Comparison of ENCODE assay signal across 18 cellular contexts in the genomic region with DNA sequence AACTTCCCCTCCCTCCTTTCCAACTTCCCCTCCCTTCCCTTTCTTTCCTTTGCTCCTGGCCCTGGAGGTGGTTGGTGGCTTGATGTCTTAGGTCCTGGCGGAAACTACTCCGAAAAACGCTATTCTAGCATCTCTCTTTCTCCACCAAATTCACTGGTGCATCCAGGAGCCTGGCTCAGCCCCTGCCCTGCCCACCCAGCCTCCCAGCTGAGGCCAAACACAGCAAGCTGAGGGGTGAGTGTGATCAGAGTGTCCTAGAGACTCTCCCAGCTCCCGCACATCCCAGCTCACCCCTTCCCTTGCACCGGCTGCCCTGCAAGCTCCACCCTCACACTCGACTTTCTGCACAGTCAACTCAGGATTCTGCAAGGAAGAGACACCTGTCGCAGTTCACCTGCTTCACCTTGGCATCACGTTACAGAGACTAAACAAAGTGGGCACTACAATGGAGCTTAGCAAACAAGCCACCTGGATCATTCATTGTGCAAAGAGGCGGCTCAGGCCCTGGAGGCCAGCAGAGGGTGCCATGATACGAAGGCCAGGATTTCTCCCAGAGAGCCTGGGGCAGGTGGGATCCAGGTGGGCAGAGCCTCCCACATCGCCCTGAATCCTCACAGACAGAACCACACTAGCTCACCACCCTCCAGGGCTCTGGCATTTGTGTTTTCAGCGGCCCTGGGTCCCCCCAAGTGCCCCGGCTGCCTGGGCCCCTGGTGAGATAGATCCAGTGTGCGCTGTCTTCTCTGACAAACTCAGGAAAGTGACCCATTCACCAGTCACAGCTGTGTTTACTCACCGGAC.
DNase-seq lines count a peak whose midpoint lies in the region; ATAC-seq and TF ChIP-seq lines count a peak whose summit lies in the region.
"Had no signal": no experiment of that assay in that cellular context is flagged by ENCODE, and none has a peak within 500 bp of the region (broad histone marks: within the 10 kb centered on the region; RNA-seq: fewer than 3 reads in every experiment).

No MANE protein-coding gene starts in this region.

- H3K36me3 ChIP-seq in neural progenitor cell (no peaks in the 10 kb centered on the region), mesendoderm (ENCODE audit: control insufficient read depth, insufficient read depth, low read length) (no peaks in the 10 kb centered on the region)
- H3K36me3 ChIP-seq: adrenal gland, heart left ventricle, suprapubic skin had no signal

- H3K4ac ChIP-seq in H9 (ENCODE audit: low read depth, low read length) (no peak overlapping the region), mesendoderm (ENCODE audit: low read depth, low read length) (no peak overlapping the region)

- H3K23ac ChIP-seq in H9 (ENCODE audit: insufficient read length, low read depth, low read length) (no peak overlapping the region), mesendoderm (ENCODE audit: low read length) (no peak overlapping the region)

- DNase-seq in H9 (no peak), NCI-H2029 treated with DMSO at 0.1 percent for 48 hours (lab: John Stamatoyannopoulos, UW) (peak; percentile 92), NCI-H748 (lab: John Stamatoyannopoulos, UW; ENCODE audit: unreplicated experiment) (peak; percentile 98), neural progenitor cell (ENCODE audit: low spot score) (no peak), COLO829 (ENCODE audit: low spot score) (no peak), Right ventricle myocardium inferior (ENCODE audit: missing footprints) (no peak), mesendoderm (no peak)
- DNase-seq: activated B cell treated with CpG ODN at 0.5 μM for 24 hours; adrenal gland; CD8-positive, alpha-beta memory T cell; HFFc6; kidney glomerular epithelial cell; NCI-H82; stimulated activated CD4-positive, alpha-beta T cell treated with anti-CD3 and anti-CD28 coated beads, Interleukin-4, amount 100 ng/mL, for 24 hours; T-helper 1 cell had no signal

- H2BK120ac ChIP-seq in H9 (ENCODE audit: low read depth, low read length, poor library complexity, severe bottlenecking) (no peak overlapping the region), mesendoderm (ENCODE audit: low read depth, low read length) (no peak overlapping the region)

- intact Hi-C loops in Right ventricle myocardium inferior (cut with DNase I) = no loop called here

- H3K27me3 ChIP-seq in H9 (ENCODE audit: insufficient read depth, low read length) (no peaks in the 10 kb centered on the region), neural progenitor cell (no peaks in the 10 kb centered on the region), mesendoderm (ENCODE audit: insufficient read depth, low read length, poor library complexity) (no peaks in the 10 kb centered on the region)
- H3K27me3 ChIP-seq: adrenal gland had no signal

- no peak overlapping the region for H4K91ac ChIP-seq in H9 (ENCODE audit: insufficient read length, low read depth, low read length)

- H3K27ac Mint-ChIP-seq in H9 = peak overlapping the region in 1 of 3 experiments; percentile 89; a peak in 1 of 7 replicates
- no peak overlapping the region for H3K27ac Mint-ChIP-seq in neural progenitor cell
- H3K27ac Mint-ChIP-seq in activated T-helper 17 cell treated with anti-CD3 and anti-CD28 coated beads, Interleukin-2, amount 50 U/mL, for 72 hours = no peak overlapping the region
- H3K27ac Mint-ChIP-seq: activated B cell treated with CpG ODN at 0.5 μM for 24 hours, HFFc6 had no signal

- no peaks in the 10 kb centered on the region for H3K79me1 ChIP-seq in H9 (ENCODE audit: insufficient read depth, low read depth, low read length, poor library complexity, severe bottlenecking)
- H3K79me1 ChIP-seq in mesendoderm (ENCODE audit: low read length) = no peaks in the 10 kb centered on the region

- H3K9ac ChIP-seq in H9 (ENCODE audit: extremely low read depth, insufficient read length, low read length) (no peak overlapping the region), neural progenitor cell (no peak overlapping the region), mesendoderm (ENCODE audit: low read length) (no peak overlapping the region)

- no peak overlapping the region for H2BK12ac ChIP-seq in H9 (ENCODE audit: insufficient read length, low read depth, low read length)

- H3F3A ChIP-seq in neural progenitor cell (ENCODE audit: low read depth) = no peaks in the 10 kb centered on the region

- H3K79me2 ChIP-seq in H9 (ENCODE audit: insufficient read depth, low read length) (no peaks in the 10 kb centered on the region), neural progenitor cell (ENCODE audit: low read depth) (no peaks in the 10 kb centered on the region), mesendoderm (ENCODE audit: control insufficient read depth, insufficient read depth, low read length) (no peaks in the 10 kb centered on the region)

- H3K18ac ChIP-seq in H9 (ENCODE audit: insufficient read length, low read depth, low read length) (no peak overlapping the region), mesendoderm (ENCODE audit: low read length) (no peak overlapping the region)

- H3K4me3 Mint-ChIP-seq in H9 (no peak overlapping the region), neural progenitor cell (no peak overlapping the region)
- no peak overlapping the region for H3K4me3 Mint-ChIP-seq in activated T-helper 17 cell treated with anti-CD3 and anti-CD28 coated beads, Interleukin-2, amount 50 U/mL, for 72 hours
- H3K4me3 Mint-ChIP-seq: activated B cell treated with CpG ODN at 0.5 μM for 24 hours; CD8-positive, alpha-beta memory T cell; HFFc6 had no signal

- no peak for ATAC-seq in Right ventricle myocardium inferior
- no peak for ATAC-seq in activated T-helper 17 cell treated with anti-CD3 and anti-CD28 coated beads, Interleukin-2, amount 50 U/mL, for 72 hours (replicated peaks)
- ATAC-seq: heart left ventricle had no signal

- no peak overlapping the region for H2BK20ac ChIP-seq in H9 (ENCODE audit: low read depth, low read length, poor library complexity, severe bottlenecking)

- peaks cover 3 to 12% (median 5%) of the 10 kb centered on the region in 3 experiments; a peak in 5 of 7 replicates for H3K36me3 Mint-ChIP-seq in H9 (ENCODE audit: insufficient read depth in 1 of 3, low read depth in 3 of 3)
- H3K36me3 Mint-ChIP-seq in neural progenitor cell = peaks cover 2% of the 10 kb centered on the region
- H3K36me3 Mint-ChIP-seq in activated T-helper 17 cell treated with anti-CD3 and anti-CD28 coated beads, Interleukin-2, amount 50 U/mL, for 72 hours (ENCODE audit: low read depth) = no peaks in the 10 kb centered on the region
- H3K36me3 Mint-ChIP-seq: CD8-positive, alpha-beta memory T cell had no signal

- H3K27ac ChIP-seq in H9 (ENCODE audit: insufficient read length, low read depth, low read length) = no peak overlapping the region
- no peak overlapping the region for H3K27ac ChIP-seq in neural progenitor cell
- H3K27ac ChIP-seq in mesendoderm (ENCODE audit: low read depth, low read length) = no peak overlapping the region
- H3K27ac ChIP-seq: adrenal gland, heart left ventricle, suprapubic skin had no signal

- H2BK5ac ChIP-seq in H9 (ENCODE audit: insufficient read length, low read length) (no peak overlapping the region), mesendoderm (ENCODE audit: low read length) (no peak overlapping the region)

- no peaks in the 10 kb centered on the region for H3K4me1 ChIP-seq in H9 (ENCODE audit: insufficient read depth, low read length)
- peaks cover 20% of the 10 kb centered on the region for H3K4me1 ChIP-seq in neural progenitor cell
- H3K4me1 ChIP-seq in mesendoderm (ENCODE audit: control insufficient read depth, low read depth, low read length) = no peaks in the 10 kb centered on the region
- H3K4me1 ChIP-seq: adrenal gland, heart left ventricle had no signal

- no peak overlapping the region for H4K8ac ChIP-seq in H9 (replicated peaks; ENCODE audit: insufficient read length, low read depth, low read length)
- no peak overlapping the region for H4K8ac ChIP-seq in mesendoderm (ENCODE audit: low read depth, low read length)

- H3K9me3 ChIP-seq in H9 (ENCODE audit: control insufficient read depth, low read depth, low read length) = no peaks in the 10 kb centered on the region
- H3K9me3 ChIP-seq in neural progenitor cell (ENCODE audit: low read depth) = no peaks in the 10 kb centered on the region
- H3K9me3 ChIP-seq: adrenal gland, heart left ventricle, suprapubic skin had no signal

- no peak overlapping the region for H2BK15ac ChIP-seq in H9 (ENCODE audit: low read depth, low read length)
- H2BK15ac ChIP-seq in mesendoderm (replicated peaks; ENCODE audit: low read depth) = no peak overlapping the region

- no peak overlapping the region for H3T11ph ChIP-seq in H9 (ENCODE audit: low read length)

- H3K23me2 ChIP-seq in H9 (ENCODE audit: insufficient read length, low read depth, low read length, poor library complexity, severe bottlenecking) = no peaks in the 10 kb centered on the region

- peaks cover 0 to 8% of the 10 kb centered on the region in 2 experiments; a peak in 3 of 5 replicates for H3K9me3 Mint-ChIP-seq in H9
- no peaks in the 10 kb centered on the region for H3K9me3 Mint-ChIP-seq in neural progenitor cell
- no peaks in the 10 kb centered on the region for H3K9me3 Mint-ChIP-seq in activated T-helper 17 cell treated with anti-CD3 and anti-CD28 coated beads, Interleukin-2, amount 50 U/mL, for 72 hours
- H3K9me3 Mint-ChIP-seq: activated B cell treated with CpG ODN at 0.5 μM for 24 hours had no signal

- H4K20me1 ChIP-seq in H9 (ENCODE audit: control insufficient read depth, insufficient read depth, insufficient read length) (no peaks in the 10 kb centered on the region), neural progenitor cell (ENCODE audit: low read depth) (no peaks in the 10 kb centered on the region)

- H3K27me3 Mint-ChIP-seq in H9 (ENCODE audit: low read depth) (peaks cover 2% of the 10 kb centered on the region; the same call in 1 of the 2 replicates), neural progenitor cell (ENCODE audit: insufficient read depth, low read depth) (peaks cover 4% of the 10 kb centered on the region)
- no peaks in the 10 kb centered on the region for H3K27me3 Mint-ChIP-seq in activated T-helper 17 cell treated with anti-CD3 and anti-CD28 coated beads, Interleukin-2, amount 50 U/mL, for 72 hours
- H3K27me3 Mint-ChIP-seq: activated B cell treated with CpG ODN at 0.5 μM for 24 hours; CD8-positive, alpha-beta memory T cell had no signal

- H2AK5ac ChIP-seq in H9 (ENCODE audit: insufficient read length, low read length) = no peak overlapping the region
- H2AK5ac ChIP-seq in mesendoderm (ENCODE audit: low read length) = no peak overlapping the region

- no peak overlapping the region for H3K14ac ChIP-seq in H9 (ENCODE audit: insufficient read depth, low read length)

- no peak overlapping the region for H3K4me3 ChIP-seq in neural progenitor cell
- no peak overlapping the region for H3K4me3 ChIP-seq in mesendoderm (ENCODE audit: low read length)
- H3K4me3 ChIP-seq: adrenal gland, heart left ventricle, suprapubic skin had no signal

- H3K56ac ChIP-seq in H9 (ENCODE audit: insufficient read length, low read depth, low read length) = no peak overlapping the region
- no peak overlapping the region for H3K56ac ChIP-seq in mesendoderm (ENCODE audit: low read length)

- H4K5ac ChIP-seq in H9 (ENCODE audit: insufficient read length, low read depth, low read length) = no peak overlapping the region
- H4K5ac ChIP-seq in mesendoderm (ENCODE audit: low read length) = no peak overlapping the region

- H3K4me2 ChIP-seq in H9 (ENCODE audit: insufficient read depth, insufficient read length, low read length) (no peak overlapping the region), neural progenitor cell (no peak overlapping the region), mesendoderm (ENCODE audit: low read length) (no peak overlapping the region)

- H2AFZ ChIP-seq in H9 (ENCODE audit: low read length) (no peak overlapping the region), neural progenitor cell (replicated peaks) (no peak overlapping the region)

- no CpG with 5 or more reads among the region's 15 CpGs for WGBS in H9 (ENCODE audit: extremely low coverage, insufficient read length, low lambda C conversion rate)
- no CpG with 5 or more reads among the region's 15 CpGs for whole genome bisulfite sequencing in mesendoderm (ENCODE audit: extremely low coverage, insufficient coverage, low lambda C conversion rate)

- peaks cover 25 to 40% of the 10 kb centered on the region in 2 experiments for H3K4me1 Mint-ChIP-seq in H9
- peaks cover 15% of the 10 kb centered on the region for H3K4me1 Mint-ChIP-seq in neural progenitor cell
- no peaks in the 10 kb centered on the region for H3K4me1 Mint-ChIP-seq in activated T-helper 17 cell treated with anti-CD3 and anti-CD28 coated beads, Interleukin-2, amount 50 U/mL, for 72 hours
- H3K4me1 Mint-ChIP-seq: activated B cell treated with CpG ODN at 0.5 μM for 24 hours; CD8-positive, alpha-beta memory T cell had no signal

- TF ChIP-seq CTCF in H9 (conservative IDR thresholded peaks at IDR 0.05) = peak; percentile 42; the same call in 2 of the 3 replicates
- TF ChIP-seq CTCF in neural progenitor cell (IDR thresholded peaks at IDR 0.05) = peak; percentile 21

Comparison
In these comparisons a context has a peak if more than half of its experiments do, and no peak if none do; other contexts are left out.
1. DNase-seq: peak in NCI-H2029 treated with DMSO at 0.1 percent for 48 hours (single experiment) and NCI-H748 (single experiment); none in H9 (single experiment), neural progenitor cell (single experiment), COLO829 (single experiment), Right ventricle myocardium inferior (single experiment) and mesendoderm (single experiment).